13 cellular contexts compared by ENCODE assay signal in genomic region chr6:90547079-90547478, GRCh38. TPM values are rescaled to one million over a fixed set of nuclear protein-coding genes. Genes with fewer than 3 reads are reported as not detected.
DNase-seq lines count a peak whose midpoint lies in the region; ATAC-seq and TF ChIP-seq lines count a peak whose summit lies in the region.
"Had no signal": no experiment of that assay in that cellular context is flagged by ENCODE, and none has a peak within 500 bp of the region (broad histone marks: within the 10 kb centered on the region; RNA-seq: fewer than 3 reads in every experiment).

No MANE protein-coding gene starts in this region.

- H2BK5ac ChIP-seq in H9 (ENCODE audit: insufficient read length, low read length): no peak overlapping the region

- no peak overlapping the region for H3K9ac ChIP-seq in H9 (ENCODE audit: extremely low read depth, insufficient read length, low read length)
- no peak overlapping the region for H3K9ac ChIP-seq in KMS-11

- no peaks in the 10 kb centered on the region for H3K79me1 ChIP-seq in H9 (ENCODE audit: insufficient read depth, low read depth, low read length, poor library complexity, severe bottlenecking)

- H3K4me3 ChIP-seq in KMS-11 (IDR thresholded peaks at IDR 0.05; ENCODE audit: insufficient read depth, low read depth, low read length): no peak overlapping the region

- H3K23me2 ChIP-seq in H9 (ENCODE audit: insufficient read length, low read depth, low read length, poor library complexity, severe bottlenecking): no peaks in the 10 kb centered on the region

- H3K27ac Mint-ChIP-seq in H9 (peak overlapping the region in 2 of 3 experiments; percentile 15 to 21; a peak in 2 of 7 replicates), glutamatergic neuron (ENCODE audit: unreplicated experiment) (no peak overlapping the region), nephron progenitor cell (peak overlapping the region; percentile 80)
- no peak overlapping the region for H3K27ac Mint-ChIP-seq in activated T-helper 1 cell treated with anti-CD3 and anti-CD28 coated beads, Interleukin-12 subunit alpha, Interleukin-12 subunit beta, Interleukin-2, Interleukin-4 antibody, amounts not matched to agents 30 ng/mL and 10 ng/mL and 1 ng/mL, durations not matched to agents 14 hours and 24 hours and 36 hours
- H3K27ac Mint-ChIP-seq in activated naive CD8-positive, alpha-beta T cell treated with anti-CD3 and anti-CD28 coated beads, Interleukin-2, amount 50 U/mL, for 24 hours: no peak overlapping the region
- H3K27ac Mint-ChIP-seq: CD4-positive, alpha-beta T cell had no signal

- H3K9me3 Mint-ChIP-seq in H9 (no peaks in the 10 kb centered on the region), glutamatergic neuron (ENCODE audit: unreplicated experiment) (no peaks in the 10 kb centered on the region), nephron progenitor cell (no peaks in the 10 kb centered on the region)
- no peaks in the 10 kb centered on the region for H3K9me3 Mint-ChIP-seq in activated T-helper 1 cell treated with anti-CD3 and anti-CD28 coated beads, Interleukin-12 subunit alpha, Interleukin-12 subunit beta, Interleukin-2, Interleukin-4 antibody, amounts not matched to agents 30 ng/mL and 10 ng/mL and 1 ng/mL, durations not matched to agents 14 hours and 24 hours and 36 hours
- H3K9me3 Mint-ChIP-seq in activated naive CD8-positive, alpha-beta T cell treated with anti-CD3 and anti-CD28 coated beads, Interleukin-2, amount 50 U/mL, for 24 hours: no peaks in the 10 kb centered on the region
- H3K9me3 Mint-ChIP-seq: CD4-positive, alpha-beta T cell had no signal

- H3K18ac ChIP-seq in H9 (ENCODE audit: insufficient read length, low read depth, low read length): no peak overlapping the region

- no peak overlapping the region for H2BK12ac ChIP-seq in H9 (ENCODE audit: insufficient read length, low read depth, low read length)

- no peak overlapping the region for H3K4ac ChIP-seq in H9 (ENCODE audit: low read depth, low read length)

- no peak overlapping the region for H3T11ph ChIP-seq in H9 (ENCODE audit: low read length)

- H4K8ac ChIP-seq in H9 (replicated peaks; ENCODE audit: insufficient read length, low read depth, low read length): no peak overlapping the region

- no peak for TF ChIP-seq CTCF in H9 (conservative IDR thresholded peaks at IDR 0.05)
- no peak for TF ChIP-seq CTCF in KMS-11 (conservative IDR thresholded peaks at IDR 0.05; ENCODE audit: low read depth, low read length)
- TF ChIP-seq CTCF in glutamatergic neuron (IDR thresholded peaks at IDR 0.05; ENCODE audit: partially characterized antibody, unreplicated experiment): no peak
- TF ChIP-seq CTCF in nephron progenitor cell (IDR thresholded peaks at IDR 0.05): no peak

- H3K27me3 ChIP-seq in H9 (ENCODE audit: insufficient read depth, low read length) (no peaks in the 10 kb centered on the region), KMS-11 (ENCODE audit: insufficient read depth, low read depth) (no peaks in the 10 kb centered on the region)
- H3K27me3 ChIP-seq: BE2C had no signal

- no peaks in the 10 kb centered on the region for H3K27me3 Mint-ChIP-seq in H9 (ENCODE audit: low read depth)
- no peaks in the 10 kb centered on the region for H3K27me3 Mint-ChIP-seq in glutamatergic neuron (ENCODE audit: unreplicated experiment)
- H3K27me3 Mint-ChIP-seq in nephron progenitor cell (ENCODE audit: low read depth, poor library complexity): no peaks in the 10 kb centered on the region
- no peaks in the 10 kb centered on the region for H3K27me3 Mint-ChIP-seq in activated T-helper 1 cell treated with anti-CD3 and anti-CD28 coated beads, Interleukin-12 subunit alpha, Interleukin-12 subunit beta, Interleukin-2, Interleukin-4 antibody, amounts not matched to agents 30 ng/mL and 10 ng/mL and 1 ng/mL, durations not matched to agents 14 hours and 24 hours and 36 hours (ENCODE audit: insufficient read depth)
- no peaks in the 10 kb centered on the region for H3K27me3 Mint-ChIP-seq in activated naive CD8-positive, alpha-beta T cell treated with anti-CD3 and anti-CD28 coated beads, Interleukin-2, amount 50 U/mL, for 24 hours
- H3K27me3 Mint-ChIP-seq: CD4-positive, alpha-beta T cell had no signal

- no peaks in the 10 kb centered on the region for H3K9me3 ChIP-seq in H9 (ENCODE audit: control insufficient read depth, low read depth, low read length)
- H3K9me3 ChIP-seq: BE2C, Caco-2 had no signal

- H3K14ac ChIP-seq in H9 (ENCODE audit: insufficient read depth, low read length): no peak overlapping the region

- no peak overlapping the region for H2AK5ac ChIP-seq in H9 (ENCODE audit: insufficient read length, low read length)

- peaks cover 3 to 5% of the 10 kb centered on the region in 2 experiments; a peak in 2 of 4 replicates for H3K4me1 Mint-ChIP-seq in H9
- H3K4me1 Mint-ChIP-seq in glutamatergic neuron (ENCODE audit: low read depth, unreplicated experiment): peaks cover 14% of the 10 kb centered on the region
- no peaks in the 10 kb centered on the region for H3K4me1 Mint-ChIP-seq in nephron progenitor cell
- H3K4me1 Mint-ChIP-seq in activated T-helper 1 cell treated with anti-CD3 and anti-CD28 coated beads, Interleukin-12 subunit alpha, Interleukin-12 subunit beta, Interleukin-2, Interleukin-4 antibody, amounts not matched to agents 30 ng/mL and 10 ng/mL and 1 ng/mL, durations not matched to agents 14 hours and 24 hours and 36 hours (ENCODE audit: low read depth): peaks cover 11% of the 10 kb centered on the region
- H3K4me1 Mint-ChIP-seq in activated naive CD8-positive, alpha-beta T cell treated with anti-CD3 and anti-CD28 coated beads, Interleukin-2, amount 50 U/mL, for 24 hours: peaks cover 3% of the 10 kb centered on the region

- no peak overlapping the region for H2BK15ac ChIP-seq in H9 (ENCODE audit: low read depth, low read length)

- peaks cover 19 to 59% (median 52%) of the 10 kb centered on the region in 3 experiments; a peak in 5 of 7 replicates for H3K36me3 Mint-ChIP-seq in H9 (ENCODE audit: insufficient read depth in 1 of 3, low read depth in 3 of 3)
- no peaks in the 10 kb centered on the region for H3K36me3 Mint-ChIP-seq in glutamatergic neuron (ENCODE audit: unreplicated experiment)
- peaks cover 58% of the 10 kb centered on the region for H3K36me3 Mint-ChIP-seq in nephron progenitor cell (ENCODE audit: low read depth)
- peaks cover 52% of the 10 kb centered on the region for H3K36me3 Mint-ChIP-seq in activated T-helper 1 cell treated with anti-CD3 and anti-CD28 coated beads, Interleukin-12 subunit alpha, Interleukin-12 subunit beta, Interleukin-2, Interleukin-4 antibody, amounts not matched to agents 30 ng/mL and 10 ng/mL and 1 ng/mL, durations not matched to agents 14 hours and 24 hours and 36 hours (ENCODE audit: low read depth)
- H3K36me3 Mint-ChIP-seq in activated naive CD8-positive, alpha-beta T cell treated with anti-CD3 and anti-CD28 coated beads, Interleukin-2, amount 50 U/mL, for 24 hours (ENCODE audit: low read depth): peaks cover 50% of the 10 kb centered on the region

- H4K20me1 ChIP-seq in H9 (ENCODE audit: control insufficient read depth, insufficient read depth, insufficient read length) (no peaks in the 10 kb centered on the region), KMS-11 (ENCODE audit: insufficient read depth) (no peaks in the 10 kb centered on the region)

- H3K4me1 ChIP-seq in H9 (ENCODE audit: insufficient read depth, low read length) (no peaks in the 10 kb centered on the region), KMS-11 (ENCODE audit: low read depth, poor library complexity, severe bottlenecking) (peaks cover 27% of the 10 kb centered on the region)
- H3K4me1 ChIP-seq: BE2C, Caco-2 had no signal

- no peak overlapping the region for H2BK20ac ChIP-seq in H9 (ENCODE audit: low read depth, low read length, poor library complexity, severe bottlenecking)

- no peak overlapping the region for H2BK120ac ChIP-seq in H9 (ENCODE audit: low read depth, low read length, poor library complexity, severe bottlenecking)

- no peak overlapping the region for H2AFZ ChIP-seq in H9 (ENCODE audit: low read length)
- H2AFZ ChIP-seq in KMS-11 (ENCODE audit: low read depth): no peak overlapping the region

- H3K4me2 ChIP-seq in H9 (ENCODE audit: insufficient read depth, insufficient read length, low read length) (no peak overlapping the region), KMS-11 (peak overlapping the region; percentile 48)

- no CpG with 5 or more reads among the region's 4 CpGs for WGBS in H9 (ENCODE audit: extremely low coverage, insufficient read length, low lambda C conversion rate)

- H3K56ac ChIP-seq in H9 (ENCODE audit: insufficient read length, low read depth, low read length): no peak overlapping the region

- no peak for ATAC-seq in HG03521 (IDR thresholded peaks at IDR 0.05; ENCODE audit: unreplicated experiment)
- no peak for ATAC-seq in activated naive CD8-positive, alpha-beta T cell treated with anti-CD3 and anti-CD28 coated beads, Interleukin-2, amount 50 U/mL, for 24 hours

- intact Hi-C loops in activated T-helper 1 cell treated with anti-CD3 and anti-CD28 coated beads, Interleukin-12 subunit alpha, Interleukin-12 subunit beta, Interleukin-2, Interleukin-4 antibody, amounts not matched to agents 30 ng/mL and 10 ng/mL and 1 ng/mL, durations not matched to agents 14 hours and 24 hours and 36 hours (cut with micrococcal nuclease): no loop called here

- no peak for DNase-seq in H9
- peak; percentile 39 for DNase-seq in glutamatergic neuron
- DNase-seq in nephron progenitor cell: no peak
- DNase-seq in activated T-helper 1 cell treated with anti-CD3 and anti-CD28 coated beads, Interleukin-12 subunit alpha, Interleukin-12 subunit beta, Interleukin-2, Interleukin-4 antibody, amounts not matched to agents 30 ng/mL and 10 ng/mL and 1 ng/mL, durations not matched to agents 14 hours and 24 hours and 36 hours (ENCODE audit: low spot score): no peak
- DNase-seq in activated naive CD8-positive, alpha-beta T cell treated with anti-CD3 and anti-CD28 coated beads, Interleukin-2, amount 50 U/mL, for 24 hours: no peak
- DNase-seq: ACHN; BE2C; C1 segment of cervical spinal cord; Caco-2; CD4-positive, alpha-beta T cell; HCEC 1CT had no signal

- no peak overlapping the region for H3K27ac ChIP-seq in H9 (ENCODE audit: insufficient read length, low read depth, low read length)
- H3K27ac ChIP-seq in KMS-11: peak overlapping the region; percentile 28; the same call in 1 of the 2 replicates

- no peaks in the 10 kb centered on the region for H3K36me3 ChIP-seq in KMS-11 (ENCODE audit: insufficient read depth)

- H3K79me2 ChIP-seq in H9 (ENCODE audit: insufficient read depth, low read length) (no peaks in the 10 kb centered on the region), KMS-11 (ENCODE audit: insufficient read depth, low read depth) (no peaks in the 10 kb centered on the region)

- no peak overlapping the region for H4K91ac ChIP-seq in H9 (ENCODE audit: insufficient read length, low read depth, low read length)

- no peak overlapping the region for H3K23ac ChIP-seq in H9 (ENCODE audit: insufficient read length, low read depth, low read length)

- H4K5ac ChIP-seq in H9 (ENCODE audit: insufficient read length, low read depth, low read length): no peak overlapping the region

- H3K4me3 Mint-ChIP-seq in H9: no peak overlapping the region
- no peak overlapping the region for H3K4me3 Mint-ChIP-seq in glutamatergic neuron (ENCODE audit: unreplicated experiment)
- H3K4me3 Mint-ChIP-seq in nephron progenitor cell: no peak overlapping the region
- H3K4me3 Mint-ChIP-seq in activated T-helper 1 cell treated with anti-CD3 and anti-CD28 coated beads, Interleukin-12 subunit alpha, Interleukin-12 subunit beta, Interleukin-2, Interleukin-4 antibody, amounts not matched to agents 30 ng/mL and 10 ng/mL and 1 ng/mL, durations not matched to agents 14 hours and 24 hours and 36 hours: no peak overlapping the region
- no peak overlapping the region for H3K4me3 Mint-ChIP-seq in activated naive CD8-positive, alpha-beta T cell treated with anti-CD3 and anti-CD28 coated beads, Interleukin-2, amount 50 U/mL, for 24 hours
- H3K4me3 Mint-ChIP-seq: CD4-positive, alpha-beta T cell had no signal

RNA-seq across cellular contexts. Expression of gene MAP3K7, which starts 39.8 kb away (rescaled TPM):
- total RNA-seq in H9 (2021) (29.2 and 31.3 TPM in 2 replicates), glutamatergic neuron (ENCODE audit: unreplicated experiment) (39.4 TPM)
- 31.0 and 35.9 TPM in 2 replicates for total RNA-seq in activated T-helper 1 cell treated with anti-CD3 and anti-CD28 coated beads, Interleukin-12 subunit alpha, Interleukin-12 subunit beta, Interleukin-2, Interleukin-4 antibody, amounts not matched to agents 30 ng/mL and 10 ng/mL and 1 ng/mL, durations not matched to agents 14 hours and 24 hours and 36 hours

Comparison
In these comparisons a context has a peak if more than half of its experiments do, and no peak if none do; other contexts are left out.
1. H3K27ac Mint-ChIP-seq: peak in H9 (2 of 3) and nephron progenitor cell (single experiment); none in glutamatergic neuron (single experiment), activated T-helper 1 cell treated with anti-CD3 and anti-CD28 coated beads, Interleukin-12 subunit alpha, Interleukin-12 subunit beta, Interleukin-2, Interleukin-4 antibody, amounts not matched to agents 30 ng/mL and 10 ng/mL and 1 ng/mL, durations not matched to agents 14 hours and 24 hours and 36 hours (single experiment) and activated naive CD8-positive, alpha-beta T cell treated with anti-CD3 and anti-CD28 coated beads, Interleukin-2, amount 50 U/mL, for 24 hours (single experiment).